14 cellular contexts compared by ENCODE assay signal in genomic region chr11:60872124-60872951, GRCh38. TPM values are rescaled to one million over a fixed set of nuclear protein-coding genes. Genes with fewer than 3 reads are reported as not detected.
DNase-seq lines count a peak whose midpoint lies in the region; ATAC-seq and TF ChIP-seq lines count a peak whose summit lies in the region.
"Had no signal": no experiment of that assay in that cellular context is flagged by ENCODE, and none has a peak within 500 bp of the region (broad histone marks: within the 10 kb centered on the region; RNA-seq: fewer than 3 reads in every experiment).

No MANE protein-coding gene starts in this region.

- H3K4me1 ChIP-seq in heart right ventricle, result peaks cover 3 to 59% (median 38%) of the 10 kb centered on the region in 9 donors
- peaks cover 0 to 8% (median 4%) of the 10 kb centered on the region in 4 donors for H3K4me1 ChIP-seq in stomach

- peak overlapping the region; percentile 45 to 75 (median 53) for H3K27ac ChIP-seq in heart right ventricle
- peak overlapping the region; percentile 25 to 65 (median 50) for H3K27ac ChIP-seq in stomach
- H3K27ac ChIP-seq: 22Rv1, thoracic aorta had no signal

- no peaks in the 10 kb centered on the region for H3K27me3 ChIP-seq in heart right ventricle
- no peaks in the 10 kb centered on the region for H3K27me3 ChIP-seq in stomach

- no peak for TF ChIP-seq CTCF in heart right ventricle (IDR thresholded peaks at IDR 0.05)
- no peak for TF ChIP-seq CTCF in stomach (IDR thresholded peaks at IDR 0.05)

- TF ChIP-seq EP300 in stomach (IDR thresholded peaks at IDR 0.05), result no peak

- WGBS in heart right ventricle, 2 donors, result 86 to 87% methylated on average over 6 of the region's 6 CpGs
- WGBS in stomach, 5 donors, result 89 to 93% (median 90%) methylated on average over 5 to 6 of the region's 6 CpGs

- DNase-seq in DMS 273 (lab: John Stamatoyannopoulos, UW; ENCODE audit: unreplicated experiment) (peak; percentile 44), DMS 273 treated with DMSO at 0.1 percent for 48 hours (lab: John Stamatoyannopoulos, UW) (no peak), SKM-1 (lab: John Stamatoyannopoulos, UW; ENCODE audit: unreplicated experiment) (peak; percentile 41), heart right ventricle (peak in 1 of 2 donors; percentile 77), stomach (peak; percentile 32), epidermal melanocyte (ENCODE audit: insufficient read length, low spot score) (no peak), kidney tubule cell (ENCODE audit: low spot score) (no peak)
- DNase-seq: NCI-H2029 treated with DMSO at 0.1 percent for 48 hours, SHP77 had no signal

- H3K36me3 ChIP-seq in heart right ventricle (no peaks in the 10 kb centered on the region), stomach (peaks cover 0 to 6% (median 0%) of the 10 kb centered on the region in 4 donors)
- H3K36me3 ChIP-seq: thoracic aorta had no signal

- no peak for TF ChIP-seq POLR2A in stomach (IDR thresholded peaks at IDR 0.05)

- H3K4me3 ChIP-seq in heart right ventricle, result no peak overlapping the region
- H3K4me3 ChIP-seq in stomach, result no peak overlapping the region
- H3K4me3 ChIP-seq: lung, thoracic aorta had no signal

- intact Hi-C loops in heart right ventricle (cut with DNase I) (no loop called here), stomach (cut with DNase I; ENCODE audit: low total_unique reads) (no loop called here)

- H3K9me3 ChIP-seq in heart right ventricle (no peaks in the 10 kb centered on the region), stomach (no peaks in the 10 kb centered on the region)
- H3K9me3 ChIP-seq: thoracic aorta had no signal

- ATAC-seq in heart right ventricle (peak; percentile 71 to 89 (median 78)), GM21390 (IDR thresholded peaks at IDR 0.05; ENCODE audit: unreplicated experiment) (no peak)

RNA-seq across cellular contexts. Expression of gene ZP1, which starts 5.0 kb away (rescaled TPM):
- total RNA-seq in heart right ventricle (under 1 TPM in 3 of 10 donors, not detected in 7; 0.16 to 0.33 (median 0.25) TPM), stomach (under 1 TPM in 1 of 5 donors, not detected in 4; 0.72 TPM)
- polyA plus RNA-seq in heart right ventricle (under 1 TPM; 0.37 to 0.51 TPM), stomach (1 to 10 TPM in 2 of 3 donors, under 1 TPM in 1; 0.43 to 8.6 (median 4.1) TPM)
- total RNA-seq: activated CD8-positive, alpha-beta memory T cell treated with anti-CD3 and anti-CD28 coated beads for 36 hours; lung; thoracic aorta had no signal

RNA-seq across cellular contexts. Expression of gene PTGDR2, which starts 16.6 kb away (rescaled TPM):
- total RNA-seq in heart right ventricle, result 1 to 10 TPM in 9 of 10 donors, under 1 TPM in 1; 0.35 to 5.1 (median 1.2) TPM
- polyA plus RNA-seq in heart right ventricle, result 1 to 10 TPM in 1 of 2 donors, under 1 TPM in 1; 0.57 to 5.7 TPM
- 10 to 100 TPM in 3 of 5 donors, not detected in 2; 11.9 to 67.8 (median 27.7) TPM for total RNA-seq in stomach
- polyA plus RNA-seq in stomach, result 10 to 100 TPM in 1 of 3 donors, 1 to 10 TPM in 2; 2.1 to 12.7 (median 8.2) TPM

RNA-seq across cellular contexts. Expression of gene CCDC86, which starts 30.4 kb away (rescaled TPM):
- 10 to 100 TPM in 4 of 10 donors, 1 to 10 TPM in 6; 6.6 to 20.1 (median 9.2) TPM for total RNA-seq in heart right ventricle
- 10 to 100 TPM in 1 of 2 donors, 1 to 10 TPM in 1; 7.4 to 26.5 TPM for polyA plus RNA-seq in heart right ventricle
- total RNA-seq in stomach, result 10 to 100 TPM in 3 of 5 donors, 1 to 10 TPM in 2; 7.0 to 37.9 (median 12.9) TPM
- 10 to 100 TPM; 15.2 to 18.6 (median 17.1) TPM for polyA plus RNA-seq in stomach

RNA-seq across cellular contexts. Expression of gene PRPF19, which starts 34.0 kb away (rescaled TPM):
- 10 to 100 TPM; 32.0 to 49.7 (median 39.4) TPM for total RNA-seq in heart right ventricle
- polyA plus RNA-seq in heart right ventricle, result 10 to 100 TPM; 50.3 to 53.0 TPM
- total RNA-seq in stomach, result 10 to 100 TPM in 4 of 5 donors, 1 to 10 TPM in 1; 3.5 to 71.9 (median 41.9) TPM
- 10 to 100 TPM; 54.7 to 86.1 (median 67.2) TPM for polyA plus RNA-seq in stomach

RNA-seq across cellular contexts. Expression of gene TMEM109, which starts 41.6 kb away (rescaled TPM):
- 100 to 1,000 TPM in 2 of 10 donors, 10 to 100 TPM in 8; 78.6 to 115 (median 92.7) TPM for total RNA-seq in heart right ventricle
- 100 to 1,000 TPM in 1 of 2 donors, 10 to 100 TPM in 1; 53.3 to 121 TPM for polyA plus RNA-seq in heart right ventricle
- total RNA-seq in stomach, result 10 to 100 TPM; 27.4 to 97.0 (median 80.8) TPM
- 100 to 1,000 TPM in 1 of 3 donors, 10 to 100 TPM in 2; 31.2 to 122 (median 50.1) TPM for polyA plus RNA-seq in stomach

Comparison
In these comparisons a context has a peak if more than half of its experiments do, and no peak if none do; other contexts are left out.
1. DNase-seq: peak in DMS 273 (single experiment), SKM-1 (single experiment) and stomach (single experiment); none in DMS 273 treated with DMSO at 0.1 percent for 48 hours (single experiment), epidermal melanocyte (single experiment) and kidney tubule cell (single experiment).